ENCODE assay signal across 18 cellular contexts in genomic region chr1:51442616-51443015, GRCh38.
DNase-seq lines count a peak whose midpoint lies in the region; ATAC-seq and TF ChIP-seq lines count a peak whose summit lies in the region.
"Had no signal": no experiment of that assay in that cellular context is flagged by ENCODE, and none has a peak within 500 bp of the region (broad histone marks: within the 10 kb centered on the region; RNA-seq: fewer than 3 reads in every experiment).

No MANE protein-coding gene starts in this region.

- no peaks in the 10 kb centered on the region for H3K9me3 ChIP-seq in CD8-positive, alpha-beta T cell (ENCODE audit: low read length)
- H3K9me3 ChIP-seq in mesenchymal stem cell (ENCODE audit: control insufficient read depth, low read length) (no peaks in the 10 kb centered on the region), GM23248 (ENCODE audit: low read depth) (no peaks in the 10 kb centered on the region)
- H3K9me3 ChIP-seq: sigmoid colon, suprapubic skin had no signal

- no peak overlapping the region for H3K4me3 Mint-ChIP-seq in CD8-positive, alpha-beta T cell
- H3K4me3 Mint-ChIP-seq in T-helper 2 cell treated with Interferon-gamma antibody and Interleukin-4, amounts not matched to agents 5 μg/mL and 100 μg/mL, for 36 hours: peak overlapping the region; percentile 24

- H3K36me3 ChIP-seq in CD8-positive, alpha-beta T cell (ENCODE audit: insufficient read depth, low read length): peaks cover 4% of the 10 kb centered on the region
- H3K36me3 ChIP-seq in mesenchymal stem cell (ENCODE audit: control insufficient read depth in 1 of 2, insufficient read depth in 2 of 2, low read depth in 1 of 2, low read length in 2 of 2): peaks cover 0 to 68% of the 10 kb centered on the region in 2 experiments
- peaks cover 26% of the 10 kb centered on the region for H3K36me3 ChIP-seq in GM23248 (ENCODE audit: low read depth)

- ATAC-seq in CD8-positive, alpha-beta T cell: no peak
- peak; percentile 28 for ATAC-seq in GM21619 (IDR thresholded peaks at IDR 0.05; ENCODE audit: unreplicated experiment)
- ATAC-seq in HG03342 (IDR thresholded peaks at IDR 0.05; ENCODE audit: unreplicated experiment): no peak

- no peak for TF ChIP-seq CTCF in CD8-positive, alpha-beta T cell (IDR thresholded peaks at IDR 0.05)

- H4K20me1 ChIP-seq in GM23248 (ENCODE audit: insufficient read depth): no peaks in the 10 kb centered on the region

- H2AFZ ChIP-seq in mesenchymal stem cell (ENCODE audit: low read depth, low read length): no peak overlapping the region
- H2AFZ ChIP-seq in GM23248: no peak overlapping the region

- peak overlapping the region; percentile 34 for H3K27ac Mint-ChIP-seq in CD8-positive, alpha-beta T cell
- peak overlapping the region; percentile 66 for H3K27ac Mint-ChIP-seq in T-helper 2 cell treated with Interferon-gamma antibody and Interleukin-4, amounts not matched to agents 5 μg/mL and 100 μg/mL, for 36 hours

- no peaks in the 10 kb centered on the region for H3K79me1 ChIP-seq in mesenchymal stem cell (replicated peaks; ENCODE audit: low read length, poor library complexity, severe bottlenecking)

- CTCF ChIA-PET in CD8-positive, alpha-beta T cell (lab: Charles Lee): interaction anchor here (0.8 kb wide), 1 partner anchor 62 kb away, joined by 3 read pairs; no protein-coding TSS in a partner anchor

- no peak overlapping the region for H3K9ac ChIP-seq in mesenchymal stem cell (ENCODE audit: low read length)
- H3K9ac ChIP-seq in GM23248: no peak overlapping the region

- H3K18ac ChIP-seq in mesenchymal stem cell (ENCODE audit: low read depth in 1 of 2, low read length in 2 of 2): no peak overlapping the region

- H3K4me2 ChIP-seq in mesenchymal stem cell (ENCODE audit: low read length, poor library complexity, severe bottlenecking): no peak overlapping the region
- H3K4me2 ChIP-seq in GM23248 (ENCODE audit: unreplicated experiment): no peak overlapping the region

- H2BK5ac ChIP-seq in mesenchymal stem cell (ENCODE audit: low read depth, low read length, poor library complexity, severe bottlenecking): no peak overlapping the region

- POLR2A ChIA-PET in CD8-positive, alpha-beta T cell (lab: Charles Lee): interaction anchor here (1.6 kb wide), 1 partner anchor 9 kb away, joined by 4 read pairs; no protein-coding TSS in a partner anchor

- no peak overlapping the region for H2BK120ac ChIP-seq in mesenchymal stem cell (ENCODE audit: low read depth, low read length)

- no peak overlapping the region for H3K4me3 ChIP-seq in CD8-positive, alpha-beta T cell (ENCODE audit: low read depth, low read length)
- H3K4me3 ChIP-seq in mesenchymal stem cell (ENCODE audit: insufficient read depth in 1 of 2, low read depth in 1 of 2, low read length in 2 of 2) (no peak overlapping the region), GM23248 (no peak overlapping the region)
- H3K4me3 ChIP-seq: sigmoid colon, suprapubic skin had no signal

- in situ Hi-C loops in GM23248 (cut with MboI): no loop called here

- H4K8ac ChIP-seq in mesenchymal stem cell (ENCODE audit: low read length): no peak overlapping the region

- H3K4me1 Mint-ChIP-seq in CD8-positive, alpha-beta T cell (ENCODE audit: low read depth): peaks cover 27% of the 10 kb centered on the region
- H3K4me1 Mint-ChIP-seq in T-helper 2 cell treated with Interferon-gamma antibody and Interleukin-4, amounts not matched to agents 5 μg/mL and 100 μg/mL, for 36 hours (ENCODE audit: low read depth): peaks cover 55% of the 10 kb centered on the region

- H3K14ac ChIP-seq in mesenchymal stem cell (ENCODE audit: low read length in 2 of 2): no peak overlapping the region

- no peak overlapping the region for H3K27ac ChIP-seq in CD8-positive, alpha-beta T cell (ENCODE audit: low read depth, low read length)
- H3K27ac ChIP-seq in mesenchymal stem cell (ENCODE audit: low read length, poor library complexity, severe bottlenecking) (no peak overlapping the region), GM23248 (no peak overlapping the region)
- H3K27ac ChIP-seq: sigmoid colon, suprapubic skin, VCaP had no signal

- no peaks in the 10 kb centered on the region for H3K27me3 Mint-ChIP-seq in CD8-positive, alpha-beta T cell (ENCODE audit: low read depth)
- no peaks in the 10 kb centered on the region for H3K27me3 Mint-ChIP-seq in T-helper 2 cell treated with Interferon-gamma antibody and Interleukin-4, amounts not matched to agents 5 μg/mL and 100 μg/mL, for 36 hours (ENCODE audit: low read depth)

- H3K36me3 Mint-ChIP-seq in CD8-positive, alpha-beta T cell: peaks cover 65% of the 10 kb centered on the region
- peaks cover 39% of the 10 kb centered on the region for H3K36me3 Mint-ChIP-seq in T-helper 2 cell treated with Interferon-gamma antibody and Interleukin-4, amounts not matched to agents 5 μg/mL and 100 μg/mL, for 36 hours (ENCODE audit: low read depth)

- no peak overlapping the region for H3K23ac ChIP-seq in mesenchymal stem cell (ENCODE audit: low read length in 2 of 2)

- no peaks in the 10 kb centered on the region; the same call in 1 of the 2 replicates for H3F3A ChIP-seq in GM23248 (ENCODE audit: insufficient read depth)

- WGBS in mesenchymal stem cell: 100% methylated on average over 1 of the region's 1 CpG
- 96 to 98% methylated on average over 1 of the region's 1 CpG for WGBS in GM23248 (ENCODE audit: low coverage in 1 of 2, low lambda C conversion rate in 2 of 2, missing lambda C conversion rate in 2 of 2), 2 experiments

- intact Hi-C loops in CD8-positive, alpha-beta T cell (cut with DNase I, micrococcal nuclease): no loop called here

- no peak for DNase-seq in CD8-positive, alpha-beta T cell
- DNase-seq in T-helper 2 cell treated with Interferon-gamma antibody and Interleukin-4, amounts not matched to agents 5 μg/mL and 100 μg/mL, for 36 hours (ENCODE audit: low spot score): no peak
- DNase-seq in mesenchymal stem cell (peak; percentile 29), NCI-H510A treated with DMSO at 0.1 percent for 48 hours (lab: John Stamatoyannopoulos, UW) (no peak), GM23248 (no peak)
- DNase-seq: activated naive CD4-positive, alpha-beta T cell treated with Interleukin-2 at 50 U/mL for 16 hours; dermis blood vessel endothelial cell; head of caudate nucleus; midbrain; NCI-H1092; NCI-H748 treated with DMSO at 0.1 percent for 48 hours; nucleus accumbens; sigmoid colon; SW 1271 had no signal

- no peaks in the 10 kb centered on the region for H3K9me3 Mint-ChIP-seq in CD8-positive, alpha-beta T cell
- H3K9me3 Mint-ChIP-seq in T-helper 2 cell treated with Interferon-gamma antibody and Interleukin-4, amounts not matched to agents 5 μg/mL and 100 μg/mL, for 36 hours: no peaks in the 10 kb centered on the region

- no peak overlapping the region for H2BK15ac ChIP-seq in mesenchymal stem cell (ENCODE audit: low read depth, poor library complexity, severe bottlenecking)

- no peak overlapping the region for H2BK12ac ChIP-seq in mesenchymal stem cell (ENCODE audit: low read length in 2 of 2)

- H3K4me1 ChIP-seq in CD8-positive, alpha-beta T cell (ENCODE audit: insufficient read depth, low read length): no peaks in the 10 kb centered on the region
- H3K4me1 ChIP-seq in mesenchymal stem cell (ENCODE audit: control insufficient read depth, insufficient read depth, low read depth, low read length) (no peaks in the 10 kb centered on the region), GM23248 (ENCODE audit: insufficient read depth) (no peaks in the 10 kb centered on the region)

- no peak overlapping the region for H2AK5ac ChIP-seq in mesenchymal stem cell (ENCODE audit: low read length, severe bottlenecking)

- no peak overlapping the region for H3K4ac ChIP-seq in mesenchymal stem cell (ENCODE audit: low read depth in 1 of 2, low read length in 2 of 2)

- H4K91ac ChIP-seq in mesenchymal stem cell (ENCODE audit: low read length): no peak overlapping the region

- H3K9me2 ChIP-seq in GM23248 (ENCODE audit: insufficient read depth): no peaks in the 10 kb centered on the region; the same call in 1 of the 2 replicates

- no peaks in the 10 kb centered on the region for H3K79me2 ChIP-seq in GM23248 (ENCODE audit: insufficient read depth)

- no peaks in the 10 kb centered on the region for H3K27me3 ChIP-seq in CD8-positive, alpha-beta T cell (ENCODE audit: insufficient read depth, low read length)
- no peaks in the 10 kb centered on the region for H3K27me3 ChIP-seq in mesenchymal stem cell (ENCODE audit: control insufficient read depth in 1 of 2, insufficient read depth in 1 of 2, low read length in 2 of 2)
- H3K27me3 ChIP-seq in GM23248 (replicated peaks; ENCODE audit: insufficient read depth): no peaks in the 10 kb centered on the region
- H3K27me3 ChIP-seq: sigmoid colon, suprapubic skin had no signal
